Comparison of ENCODE assay signal across 9 cellular contexts in the genomic region with DNA sequence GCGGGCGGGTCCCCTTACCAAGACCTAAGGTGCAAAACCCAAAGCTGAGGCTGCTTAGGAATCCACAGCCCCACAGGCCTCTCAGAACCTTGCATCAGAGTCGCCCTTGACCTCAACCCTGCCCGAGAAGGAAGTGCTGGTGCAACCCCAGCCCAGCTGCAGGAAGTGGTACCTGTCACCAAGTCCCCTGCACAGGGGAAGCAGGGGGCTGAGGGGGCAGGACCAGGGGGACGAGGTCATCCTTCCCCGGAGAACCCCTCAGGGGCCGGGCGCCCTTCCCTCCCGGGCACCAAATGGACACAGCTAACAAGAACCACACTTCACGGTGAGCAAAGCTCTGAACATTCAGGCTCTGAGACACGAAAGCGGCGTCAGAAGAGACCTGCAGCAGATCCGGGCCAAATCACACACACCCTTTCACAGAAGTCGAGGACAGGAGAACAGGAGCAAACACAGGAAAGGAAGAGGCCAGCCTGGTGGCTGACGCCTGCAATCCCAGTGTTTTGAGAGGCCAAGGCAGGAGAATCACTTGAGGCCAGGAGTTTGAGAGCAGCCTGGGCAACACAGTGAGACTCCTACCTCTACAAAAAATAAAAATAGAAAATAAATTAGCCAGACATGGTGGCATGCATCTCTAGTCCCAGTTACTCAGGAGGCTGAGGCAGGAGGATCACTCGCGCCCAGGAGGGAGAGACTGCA. TPM values are rescaled to one million over a fixed set of nuclear protein-coding genes. Genes with fewer than 3 reads are reported as not detected.
A peak's percentile ranks its signal among the peaks of the same experiment; 100 is the strongest.
DNase-seq lines count a peak whose midpoint lies in the region; ATAC-seq and TF ChIP-seq lines count a peak whose summit lies in the region.
"Had no signal": no experiment of that assay in that cellular context is flagged by ENCODE, and none has a peak within 500 bp of the region (broad histone marks: within the 10 kb centered on the region; RNA-seq: fewer than 3 reads in every experiment).

No MANE protein-coding gene starts in this region.

- no peaks in the 10 kb centered on the region for H3K9me3 Mint-ChIP-seq in dendritic cell treated with granulocyte-macrophage colony-stimulating factor and Interleukin-4, amounts not matched to agents 40 ng/mL and 50 ng/mL, for 4 days
- no peaks in the 10 kb centered on the region for H3K9me3 Mint-ChIP-seq in stimulated activated naive CD8-positive, alpha-beta T cell treated with anti-CD3 and anti-CD28 coated beads, Interleukin-15, amount 100 ng/mL, for 72 hours

- H3K9me3 ChIP-seq in RWPE2 (ENCODE audit: severe bottlenecking) (no peaks in the 10 kb centered on the region), osteoblast (ENCODE audit: low read depth, low read length) (no peaks in the 10 kb centered on the region)

- peak overlapping the region; percentile 71 for H3K4me3 Mint-ChIP-seq in dendritic cell treated with granulocyte-macrophage colony-stimulating factor and Interleukin-4, amounts not matched to agents 40 ng/mL and 50 ng/mL, for 4 days
- peak overlapping the region; percentile 80 to 86 for H3K4me3 Mint-ChIP-seq in stimulated activated naive CD8-positive, alpha-beta T cell treated with anti-CD3 and anti-CD28 coated beads, Interleukin-15, amount 100 ng/mL, for 72 hours

- H3K27me3 ChIP-seq in RWPE2 (ENCODE audit: insufficient read depth, poor library complexity, severe bottlenecking) (no peaks in the 10 kb centered on the region), osteoblast (ENCODE audit: insufficient read depth, low read length) (no peaks in the 10 kb centered on the region)

- H4K20me1 ChIP-seq in osteoblast (ENCODE audit: insufficient read depth, low read length) = no peaks in the 10 kb centered on the region

- H3K4me1 ChIP-seq in RWPE2 (ENCODE audit: insufficient read depth, poor library complexity, severe bottlenecking) (peaks cover 51% of the 10 kb centered on the region), osteoblast (ENCODE audit: insufficient read depth, low read length) (peaks cover 2% of the 10 kb centered on the region)

- ATAC-seq in RWPE2 (ENCODE audit: low read depth) (no peak), GM21619 (IDR thresholded peaks at IDR 0.05; ENCODE audit: unreplicated experiment) (no peak), HG03280 (IDR thresholded peaks at IDR 0.05; ENCODE audit: unreplicated experiment) (no peak)
- peak; percentile 86 for ATAC-seq in stimulated activated naive CD8-positive, alpha-beta T cell treated with anti-CD3 and anti-CD28 coated beads, Interleukin-15, amount 100 ng/mL, for 72 hours

- no peak overlapping the region for H3K4me3 ChIP-seq in RWPE2 (ENCODE audit: severe bottlenecking)
- H3K4me3 ChIP-seq in osteoblast (ENCODE audit: insufficient read depth, low read length) = no peak overlapping the region

- no peaks in the 10 kb centered on the region for H3K79me2 ChIP-seq in osteoblast (ENCODE audit: insufficient read depth, low read length)

- H3K36me3 ChIP-seq in RWPE2 (ENCODE audit: low read depth) = no peaks in the 10 kb centered on the region
- H3K36me3 ChIP-seq in osteoblast (ENCODE audit: insufficient read depth, low read length) = no peaks in the 10 kb centered on the region

- H3K36me3 Mint-ChIP-seq in dendritic cell treated with granulocyte-macrophage colony-stimulating factor and Interleukin-4, amounts not matched to agents 40 ng/mL and 50 ng/mL, for 4 days (ENCODE audit: low read depth) = peaks cover 96% of the 10 kb centered on the region

- H2AFZ ChIP-seq in osteoblast (ENCODE audit: low read length) = no peak overlapping the region

- no peak overlapping the region for H3K4me2 ChIP-seq in osteoblast (ENCODE audit: insufficient read depth, low read length)
- H3K4me2 ChIP-seq: KMS-11 had no signal

- peaks cover 95% of the 10 kb centered on the region for H3K4me1 Mint-ChIP-seq in dendritic cell treated with granulocyte-macrophage colony-stimulating factor and Interleukin-4, amounts not matched to agents 40 ng/mL and 50 ng/mL, for 4 days (ENCODE audit: low read depth)
- H3K4me1 Mint-ChIP-seq in stimulated activated naive CD8-positive, alpha-beta T cell treated with anti-CD3 and anti-CD28 coated beads, Interleukin-15, amount 100 ng/mL, for 72 hours = peaks cover 97% of the 10 kb centered on the region

- no peaks in the 10 kb centered on the region for H3K27me3 Mint-ChIP-seq in dendritic cell treated with granulocyte-macrophage colony-stimulating factor and Interleukin-4, amounts not matched to agents 40 ng/mL and 50 ng/mL, for 4 days
- no peaks in the 10 kb centered on the region for H3K27me3 Mint-ChIP-seq in stimulated activated naive CD8-positive, alpha-beta T cell treated with anti-CD3 and anti-CD28 coated beads, Interleukin-15, amount 100 ng/mL, for 72 hours

- TF ChIP-seq CTCF in RWPE2 (IDR thresholded peaks at IDR 0.05; ENCODE audit: poor library complexity, severe bottlenecking) = no peak
- no peak for TF ChIP-seq CTCF in osteoblast (IDR thresholded peaks at IDR 0.05; ENCODE audit: extremely low read depth, low read depth, low read length)

- H3K27ac ChIP-seq in RWPE2 (ENCODE audit: poor library complexity, severe bottlenecking) (peak overlapping the region; percentile 95), osteoblast (ENCODE audit: low read depth, low read length) (no peak overlapping the region)
- H3K27ac ChIP-seq: KMS-11 had no signal

- intact Hi-C loops in dendritic cell treated with granulocyte-macrophage colony-stimulating factor and Interleukin-4, amounts not matched to agents 40 ng/mL and 50 ng/mL, for 4 days (cut with micrococcal nuclease) = loop anchor here (5.0 kb wide), 1 partner anchor 112 kb away; the partner anchor contains the start of gene UBE2G2

- peak overlapping the region; percentile 80 for H3K27ac Mint-ChIP-seq in dendritic cell treated with granulocyte-macrophage colony-stimulating factor and Interleukin-4, amounts not matched to agents 40 ng/mL and 50 ng/mL, for 4 days
- peak overlapping the region; percentile 96 to 99 for H3K27ac Mint-ChIP-seq in stimulated activated naive CD8-positive, alpha-beta T cell treated with anti-CD3 and anti-CD28 coated beads, Interleukin-15, amount 100 ng/mL, for 72 hours

- DNase-seq in SIG-M5 treated with dmso at 0.1 percent for 504 hours (lab: John Stamatoyannopoulos, UW; ENCODE audit: unreplicated experiment) = peak; percentile 80
- DNase-seq in SIG-M5 (lab: John Stamatoyannopoulos, UW) = no peak
- DNase-seq in RWPE2 (ENCODE audit: low spot score) = no peak
- DNase-seq in stimulated activated naive CD8-positive, alpha-beta T cell treated with anti-CD3 and anti-CD28 coated beads, Interleukin-15, amount 100 ng/mL, for 72 hours = peak; percentile 70 to 83
- DNase-seq in osteoblast (ENCODE audit: insufficient read length, low spot score, missing footprints) = no peak

RNA-seq across cellular contexts. Expression of gene ITGB2, which starts 6.4 kb away (rescaled TPM):
- total RNA-seq in osteoblast = 13.3 and 15.2 TPM in 2 replicates

RNA-seq across cellular contexts. Expression of gene SLX9, which starts 25.5 kb away (rescaled TPM):
- 9.4 and 10.9 TPM in 2 replicates for total RNA-seq in osteoblast

RNA-seq across cellular contexts. Expression of gene PTTG1IP, which starts 40.8 kb away (rescaled TPM):
- 413 and 480 TPM in 2 replicates for total RNA-seq in osteoblast

Comparison
In these comparisons a context has a peak if more than half of its experiments do, and no peak if none do; other contexts are left out.
1. DNase-seq: peak in SIG-M5 treated with dmso at 0.1 percent for 504 hours (single experiment) and stimulated activated naive CD8-positive, alpha-beta T cell treated with anti-CD3 and anti-CD28 coated beads, Interleukin-15, amount 100 ng/mL, for 72 hours (2 of 2); none in SIG-M5 (single experiment), RWPE2 (single experiment) and osteoblast (single experiment).